ENCODE assay signal across 21 cellular contexts in the genomic region with DNA sequence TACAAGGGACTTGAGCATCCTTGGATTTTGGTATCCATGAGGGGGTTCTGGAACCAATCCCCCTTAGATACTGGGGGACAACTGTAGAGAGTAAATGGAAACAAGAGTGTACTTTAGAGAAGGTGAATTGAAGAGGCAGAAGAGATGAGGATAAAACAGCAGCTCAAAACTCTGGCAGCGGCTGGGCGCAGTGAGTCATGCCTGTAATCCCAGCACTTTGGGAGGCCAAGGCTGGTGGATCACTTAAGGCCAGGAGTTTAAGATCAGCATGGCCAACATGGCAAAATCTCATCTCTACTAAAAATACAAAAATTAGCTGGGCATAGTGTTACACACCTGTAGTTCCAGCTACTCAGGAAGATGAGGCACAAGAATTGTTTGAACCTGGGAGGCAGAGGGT.
DNase-seq lines count a peak whose midpoint lies in the region; ATAC-seq and TF ChIP-seq lines count a peak whose summit lies in the region.
"Had no signal": no experiment of that assay in that cellular context is flagged by ENCODE, and none has a peak within 500 bp of the region (broad histone marks: within the 10 kb centered on the region; RNA-seq: fewer than 3 reads in every experiment).

No MANE protein-coding gene starts in this region.

- no peak for TF ChIP-seq POLR2A in body of pancreas (IDR thresholded peaks at IDR 0.05)

- peaks cover 6% of the 10 kb centered on the region for H3K27me3 Mint-ChIP-seq in nephron progenitor cell (ENCODE audit: low read depth, poor library complexity)
- H3K27me3 Mint-ChIP-seq: CD4-positive, alpha-beta T cell; CD8-positive, alpha-beta memory T cell had no signal

- peaks cover 20% of the 10 kb centered on the region for H3K4me1 Mint-ChIP-seq in nephron progenitor cell
- H3K4me1 Mint-ChIP-seq: CD14-positive monocyte; CD8-positive, alpha-beta memory T cell had no signal

- no peaks in the 10 kb centered on the region for H3K27me3 ChIP-seq in MG63
- no peaks in the 10 kb centered on the region for H3K27me3 ChIP-seq in body of pancreas
- H3K27me3 ChIP-seq: BE2C; BLaER1 treated with 17β-estradiol and CSF1 and Interleukin-3, amounts not matched to agents 10 nM and 100 nM had no signal

- no peak overlapping the region for H3K4me3 Mint-ChIP-seq in nephron progenitor cell
- H3K4me3 Mint-ChIP-seq: CD14-positive monocyte; CD4-positive, alpha-beta T cell; CD8-positive, alpha-beta memory T cell; HFFc6 had no signal

- 41 to 58% methylated on average over 2 of the region's 2 CpGs for WGBS in body of pancreas, 2 donors

- peaks cover 47% of the 10 kb centered on the region for H3K9me3 Mint-ChIP-seq in nephron progenitor cell

- H3K4me3 ChIP-seq in MG63 (no peak overlapping the region), body of pancreas (no peak overlapping the region)
- H3K4me3 ChIP-seq: A549; BLaER1 treated with 17β-estradiol and CSF1 and Interleukin-3, amounts not matched to agents 10 nM and 100 nM; HAP-1 had no signal

- TF ChIP-seq CTCF in body of pancreas (IDR thresholded peaks at IDR 0.05): no peak
- no peak for TF ChIP-seq CTCF in nephron progenitor cell (IDR thresholded peaks at IDR 0.05)

- H3K4me1 ChIP-seq in body of pancreas: peaks cover 24% of the 10 kb centered on the region
- H3K4me1 ChIP-seq: A549, BE2C, HAP-1 had no signal

- DNase-seq in MG63: peak; percentile 31
- DNase-seq in body of pancreas: peak; percentile 21 to 61 (median 40)
- no peak for DNase-seq in nephron progenitor cell
- no peak for DNase-seq in NCI-H1105 (lab: John Stamatoyannopoulos, UW)
- DNase-seq: 8988T; ACHN; AML-193; BE2C; CD4-positive, alpha-beta T cell; CD8-positive, alpha-beta memory T cell; DMS 273 treated with DMSO at 0.1 percent for 48 hours; DMS79 treated with DMSO at 0.1 percent for 48 hours; GF-D8; GOT3; HFFc6 had no signal

- H3K36me3 Mint-ChIP-seq in nephron progenitor cell (ENCODE audit: low read depth): peaks cover 19% of the 10 kb centered on the region
- H3K36me3 Mint-ChIP-seq: CD14-positive monocyte; CD8-positive, alpha-beta memory T cell had no signal

- H3K27ac ChIP-seq in body of pancreas: peak overlapping the region in 3 of 4 donors; percentile 70 to 86 (median 75)
- H3K27ac ChIP-seq: A549; BLaER1 treated with 17β-estradiol and CSF1 and Interleukin-3, amounts not matched to agents 10 nM and 100 nM had no signal

- H3K36me3 ChIP-seq in MG63: no peaks in the 10 kb centered on the region
- H3K36me3 ChIP-seq in body of pancreas (replicated peaks in 1 of 2; ENCODE audit: insufficient read depth in 1 of 2, low read depth in 2 of 2): no peaks in the 10 kb centered on the region
- H3K36me3 ChIP-seq: BE2C; BLaER1 treated with 17β-estradiol and CSF1 and Interleukin-3, amounts not matched to agents 10 nM and 100 nM; HAP-1 had no signal

- ATAC-seq in body of pancreas (no peak), HG03108 (IDR thresholded peaks at IDR 0.05; ENCODE audit: unreplicated experiment) (no peak), HG03039 (IDR thresholded peaks at IDR 0.05; ENCODE audit: unreplicated experiment) (no peak)
- ATAC-seq: A549 had no signal

- peak overlapping the region; percentile 26 for H3K27ac Mint-ChIP-seq in nephron progenitor cell
- H3K27ac Mint-ChIP-seq: CD14-positive monocyte; CD4-positive, alpha-beta T cell; CD8-positive, alpha-beta memory T cell; HFFc6 had no signal

- intact Hi-C loops in body of pancreas (cut with DNase I): no loop called here

- H3K9me3 ChIP-seq in MG63 (no peaks in the 10 kb centered on the region), body of pancreas (no peaks in the 10 kb centered on the region)
- H3K9me3 ChIP-seq: A549, BE2C, HAP-1 had no signal

Comparison
In these comparisons a context has a peak if more than half of its experiments do, and no peak if none do; other contexts are left out.
1. DNase-seq: peak in MG63 (single experiment) and body of pancreas (4 of 4); none in nephron progenitor cell (single experiment) and NCI-H1105 (single experiment).